Comparison of ENCODE assay signal across 15 cellular contexts in genomic region chr1:159315381-159315780, GRCh38. TPM values are rescaled to one million over a fixed set of nuclear protein-coding genes. Genes with fewer than 3 reads are reported as not detected.
"Had no signal": no experiment of that assay in that cellular context is flagged by ENCODE, and none has a peak within 500 bp of the region (broad histone marks: within the 10 kb centered on the region; RNA-seq: fewer than 3 reads in every experiment).

No MANE protein-coding gene starts in this region.

- H3K4me3 ChIP-seq: ascending aorta, right atrium auricular region, skin epidermis, tibial artery had no signal

- ATAC-seq: activated CD4-positive, alpha-beta T cell treated with anti-CD3 and anti-CD28 coated beads for 36 hours; activated CD8-positive, alpha-beta T cell treated with anti-CD3 and anti-CD28 coated beads for 36 hours; activated T-cell treated with anti-CD3 and anti-CD28 coated beads, Interleukin-2, amount 50 U/mL, for 72 hours; esophagus mucosa had no signal

- H3K4me1 Mint-ChIP-seq: activated CD4-positive, alpha-beta T cell treated with anti-CD3 and anti-CD28 coated beads for 36 hours had no signal

- DNase-seq: activated CD4-positive, alpha-beta T cell treated with anti-CD3 and anti-CD28 coated beads for 36 hours; activated CD8-positive, alpha-beta memory T cell treated with anti-CD3 and anti-CD28 coated beads, Interleukin-2, amount 50 U/mL, for 4 hours; activated CD8-positive, alpha-beta T cell treated with anti-CD3 and anti-CD28 coated beads for 36 hours; activated T-cell treated with anti-CD3 and anti-CD28 coated beads, Interleukin-2, amount 50 U/mL, for 72 hours; hypothalamus; kidney glomerular epithelial cell; tibial artery had no signal

- FAIRE-seq: bronchial epithelial cell had no signal

- H3K4me1 ChIP-seq: ascending aorta, right atrium auricular region, tibial artery had no signal

- H3K9me3 ChIP-seq: ascending aorta, right atrium auricular region, tibial artery had no signal

- H3K27ac Mint-ChIP-seq: activated CD4-positive, alpha-beta T cell treated with anti-CD3 and anti-CD28 coated beads for 36 hours; activated CD8-positive, alpha-beta T cell treated with anti-CD3 and anti-CD28 coated beads for 36 hours; activated T-cell treated with anti-CD3 and anti-CD28 coated beads, Interleukin-2, amount 50 U/mL, for 72 hours had no signal

- H3K36me3 ChIP-seq: ascending aorta, right atrium auricular region, tibial artery had no signal

- H3K4me3 Mint-ChIP-seq: activated CD4-positive, alpha-beta T cell treated with anti-CD3 and anti-CD28 coated beads for 36 hours; activated CD8-positive, alpha-beta T cell treated with anti-CD3 and anti-CD28 coated beads for 36 hours; activated T-cell treated with anti-CD3 and anti-CD28 coated beads, Interleukin-2, amount 50 U/mL, for 72 hours had no signal

- H3K9me3 Mint-ChIP-seq: activated CD8-positive, alpha-beta T cell treated with anti-CD3 and anti-CD28 coated beads for 36 hours; activated T-cell treated with anti-CD3 and anti-CD28 coated beads, Interleukin-2, amount 50 U/mL, for 72 hours had no signal

RNA-seq across cellular contexts. Expression of gene FCER1A, which starts 13.2 kb away (rescaled TPM):
- total RNA-seq: activated CD4-positive, alpha-beta T cell treated with anti-CD3 and anti-CD28 coated beads for 36 hours; activated CD8-positive, alpha-beta T cell treated with anti-CD3 and anti-CD28 coated beads for 36 hours; activated T-cell treated with anti-CD3 and anti-CD28 coated beads, Interleukin-2, amount 50 U/mL, for 72 hours; ascending aorta; bronchial epithelial cell; chondrocyte; dermis microvascular lymphatic vessel endothelial cell; glomerular endothelial cell had no signal
